ENCODE assay signal across 27 cellular contexts in genomic region chr11:27807594-27807993, GRCh38.
DNase-seq lines count a peak whose midpoint lies in the region; ATAC-seq and TF ChIP-seq lines count a peak whose summit lies in the region.
"Had no signal": no experiment of that assay in that cellular context is flagged by ENCODE, and none has a peak within 500 bp of the region (broad histone marks: within the 10 kb centered on the region; RNA-seq: fewer than 3 reads in every experiment).

No MANE protein-coding gene starts in this region.

- in situ Hi-C loops in GM23248 (cut with MboI), result no loop called here

- peaks cover 3% of the 10 kb centered on the region for H3F3A ChIP-seq in GM23248 (ENCODE audit: insufficient read depth)

- no peaks in the 10 kb centered on the region for H3K9me3 ChIP-seq in GM23248 (ENCODE audit: low read depth)
- no peaks in the 10 kb centered on the region for H3K9me3 ChIP-seq in testis
- H3K9me3 ChIP-seq: pancreas, suprapubic skin had no signal

- H3K9me3 Mint-ChIP-seq in activated CD4-positive, alpha-beta memory T cell treated with anti-CD3 and anti-CD28 coated beads, Interleukin-2, amount 10 ng/mL, durations not matched to agents 7 days and 5 days, result no peaks in the 10 kb centered on the region
- H3K9me3 Mint-ChIP-seq: activated B cell treated with CpG ODN at 0.5 μM for 24 hours had no signal

- CTCF ChIA-PET in activated CD4-positive, alpha-beta memory T cell treated with anti-CD3 and anti-CD28 coated beads, Interleukin-2, amount 10 ng/mL, durations not matched to agents 7 days and 5 days (lab: Charles Lee), result no interaction called here

- H3K27ac ChIP-seq in GM23248, result no peak overlapping the region
- no peak overlapping the region for H3K27ac ChIP-seq in foreskin keratinocyte
- no peak overlapping the region for H3K27ac ChIP-seq in testis
- H3K27ac ChIP-seq: epithelial cell of prostate, pancreas, suprapubic skin had no signal

- no peak overlapping the region for H2AFZ ChIP-seq in GM23248

- H3K4me1 ChIP-seq in GM23248 (ENCODE audit: insufficient read depth) (no peaks in the 10 kb centered on the region), foreskin keratinocyte (no peaks in the 10 kb centered on the region), testis (no peaks in the 10 kb centered on the region)
- H3K4me1 ChIP-seq: pancreas, suprapubic skin had no signal

- no peaks in the 10 kb centered on the region for H3K27me3 ChIP-seq in GM23248 (replicated peaks; ENCODE audit: insufficient read depth)
- no peaks in the 10 kb centered on the region for H3K27me3 ChIP-seq in foreskin keratinocyte
- H3K27me3 ChIP-seq in testis, result no peaks in the 10 kb centered on the region
- H3K27me3 ChIP-seq: pancreas, suprapubic skin had no signal

- POLR2A ChIA-PET in activated CD4-positive, alpha-beta memory T cell treated with anti-CD3 and anti-CD28 coated beads, Interleukin-2, amount 10 ng/mL, durations not matched to agents 7 days and 5 days (lab: Charles Lee), result no interaction called here

- H3K36me3 Mint-ChIP-seq in activated CD4-positive, alpha-beta memory T cell treated with anti-CD3 and anti-CD28 coated beads, Interleukin-2, amount 10 ng/mL, durations not matched to agents 7 days and 5 days (ENCODE audit: low read depth), result no peaks in the 10 kb centered on the region
- H3K36me3 Mint-ChIP-seq: CD4-positive, alpha-beta memory T cell; natural killer cell treated with Interleukin-12 subunit alpha and Interleukin-12 subunit beta and Interleukin-15 and Interleukin-18, amount 100 ng/mL, for 72 hours; stimulated activated memory B cell treated with anti-CD40 and anti-IgM and Interleukin-4, amounts not matched to agents 10 μg/mL and 1 μg/mL and 100 μg/mL, for 72 hours had no signal

- DNase-seq in AG09309 (ENCODE audit: low read depth), result peak; percentile 61
- peak; percentile 60 for DNase-seq in GM23248
- peak; percentile 87 for DNase-seq in amniotic epithelial cell (ENCODE audit: low read depth)
- DNase-seq in iris pigment epithelial cell (ENCODE audit: low read depth), result peak; percentile 88
- no peak for DNase-seq in NOMO-1 (lab: John Stamatoyannopoulos, UW; ENCODE audit: unreplicated experiment in 2 of 2)
- no peak for DNase-seq in activated CD4-positive, alpha-beta memory T cell treated with anti-CD3 and anti-CD28 coated beads, Interleukin-2, amount 10 ng/mL, durations not matched to agents 7 days and 5 days
- no peak for DNase-seq in foreskin keratinocyte
- DNase-seq in testis, result no peak
- DNase-seq: ACHN; activated B cell treated with CpG ODN at 0.5 μM for 24 hours; activated CD4-positive, alpha-beta T cell treated with anti-CD3 and anti-CD28 coated beads, Interleukin-2, amount 50 U/mL, for 48 hours; activated effector memory CD4-positive, alpha-beta T cell treated with anti-CD3 and anti-CD28 coated beads, Interleukin-2, amount 50 U/mL, for 16 hours; CD4-positive, alpha-beta memory T cell; GDM1; Kasumi-1; kidney; NCI-H1105; NCI-H2081; NCI-H345; NCI-H774; pancreas; stimulated activated CD4-positive, alpha-beta T cell treated with anti-CD3 and anti-CD28 coated beads, Interleukin-4, amount 100 ng/mL, for 1 hour had no signal

- H3K9ac ChIP-seq in GM23248, result no peak overlapping the region

- TF ChIP-seq CTCF in AG09309 (IDR thresholded peaks at IDR 0.05; ENCODE audit: control insufficient read depth, insufficient read depth, low read depth, low read length, missing control alignments), result no peak
- no peak for TF ChIP-seq CTCF in foreskin keratinocyte (conservative IDR thresholded peaks at IDR 0.05)
- no peak for TF ChIP-seq CTCF in testis (IDR thresholded peaks at IDR 0.05)

- intact Hi-C loops in testis (cut with DNase I; ENCODE audit: low total_unique reads), result no loop called here

- no peaks in the 10 kb centered on the region for H4K20me1 ChIP-seq in GM23248 (ENCODE audit: insufficient read depth)

- H3K9me2 ChIP-seq in GM23248 (ENCODE audit: insufficient read depth), result no peaks in the 10 kb centered on the region

- no peak overlapping the region for H3K27ac Mint-ChIP-seq in activated CD4-positive, alpha-beta memory T cell treated with anti-CD3 and anti-CD28 coated beads, Interleukin-2, amount 10 ng/mL, durations not matched to agents 7 days and 5 days
- H3K27ac Mint-ChIP-seq: activated B cell treated with CpG ODN at 0.5 μM for 24 hours; CD4-positive, alpha-beta memory T cell; natural killer cell treated with Interleukin-12 subunit alpha and Interleukin-12 subunit beta and Interleukin-15 and Interleukin-18, amount 100 ng/mL, for 72 hours; stimulated activated memory B cell treated with anti-CD40 and anti-IgM and Interleukin-4, amounts not matched to agents 10 μg/mL and 1 μg/mL and 100 μg/mL, for 72 hours had no signal

- H3K27me3 Mint-ChIP-seq in activated CD4-positive, alpha-beta memory T cell treated with anti-CD3 and anti-CD28 coated beads, Interleukin-2, amount 10 ng/mL, durations not matched to agents 7 days and 5 days, result no peaks in the 10 kb centered on the region
- H3K27me3 Mint-ChIP-seq: CD4-positive, alpha-beta memory T cell; natural killer cell treated with Interleukin-12 subunit alpha and Interleukin-12 subunit beta and Interleukin-15 and Interleukin-18, amount 100 ng/mL, for 72 hours; stimulated activated memory B cell treated with anti-CD40 and anti-IgM and Interleukin-4, amounts not matched to agents 10 μg/mL and 1 μg/mL and 100 μg/mL, for 72 hours had no signal

- H3K4me3 ChIP-seq in AG09309 (ENCODE audit: control insufficient read depth, low read depth, low read length) (no peak overlapping the region), GM23248 (no peak overlapping the region), testis (no peak overlapping the region)
- H3K4me3 ChIP-seq: pancreas, suprapubic skin had no signal

- H3K4me3 Mint-ChIP-seq in activated CD4-positive, alpha-beta memory T cell treated with anti-CD3 and anti-CD28 coated beads, Interleukin-2, amount 10 ng/mL, durations not matched to agents 7 days and 5 days, result no peak overlapping the region
- H3K4me3 Mint-ChIP-seq: activated B cell treated with CpG ODN at 0.5 μM for 24 hours; CD4-positive, alpha-beta memory T cell; natural killer cell treated with Interleukin-12 subunit alpha and Interleukin-12 subunit beta and Interleukin-15 and Interleukin-18, amount 100 ng/mL, for 72 hours; stimulated activated memory B cell treated with anti-CD40 and anti-IgM and Interleukin-4, amounts not matched to agents 10 μg/mL and 1 μg/mL and 100 μg/mL, for 72 hours had no signal

- no peaks in the 10 kb centered on the region for H3K36me3 ChIP-seq in GM23248 (ENCODE audit: low read depth)
- no peaks in the 10 kb centered on the region for H3K36me3 ChIP-seq in testis (ENCODE audit: low read depth, missing control alignments)
- H3K36me3 ChIP-seq: pancreas, suprapubic skin had no signal

- ATAC-seq in foreskin keratinocyte, result no peak
- ATAC-seq: natural killer cell treated with Interleukin-12 subunit alpha and Interleukin-12 subunit beta and Interleukin-15 and Interleukin-18, amount 100 ng/mL, for 72 hours; pancreas; Right ventricle myocardium inferior; stimulated activated memory B cell treated with anti-CD40 and anti-IgM and Interleukin-4, amounts not matched to agents 10 μg/mL and 1 μg/mL and 100 μg/mL, for 72 hours had no signal

- H3K4me1 Mint-ChIP-seq in activated CD4-positive, alpha-beta memory T cell treated with anti-CD3 and anti-CD28 coated beads, Interleukin-2, amount 10 ng/mL, durations not matched to agents 7 days and 5 days, result no peaks in the 10 kb centered on the region
- H3K4me1 Mint-ChIP-seq: activated B cell treated with CpG ODN at 0.5 μM for 24 hours; CD4-positive, alpha-beta memory T cell; stimulated activated memory B cell treated with anti-CD40 and anti-IgM and Interleukin-4, amounts not matched to agents 10 μg/mL and 1 μg/mL and 100 μg/mL, for 72 hours had no signal

- 36 to 42% methylated on average over 2 of the region's 2 CpGs for WGBS in GM23248 (ENCODE audit: low coverage in 1 of 2, low lambda C conversion rate in 2 of 2, missing lambda C conversion rate in 2 of 2), 2 experiments
- WGBS in testis, 2 donors, result 70 to 83% methylated on average over 2 of the region's 2 CpGs

- TF ChIP-seq POLR2A in testis (IDR thresholded peaks at IDR 0.05), result no peak

- H3K79me2 ChIP-seq in GM23248 (ENCODE audit: insufficient read depth), result no peaks in the 10 kb centered on the region

- H3K4me2 ChIP-seq in GM23248 (ENCODE audit: unreplicated experiment), result no peak overlapping the region

Comparison
In these comparisons a context has a peak if more than half of its experiments do, and no peak if none do; other contexts are left out.
1. DNase-seq: peak in AG09309 (single experiment), GM23248 (single experiment), amniotic epithelial cell (single experiment) and iris pigment epithelial cell (single experiment); none in NOMO-1 (0 of 2), activated CD4-positive, alpha-beta memory T cell treated with anti-CD3 and anti-CD28 coated beads, Interleukin-2, amount 10 ng/mL, durations not matched to agents 7 days and 5 days (single experiment), foreskin keratinocyte (0 of 2) and testis (single experiment).